Comparison of ENCODE assay signal across 8 cellular contexts in genomic region chr19:2944403-2944774, GRCh38. TPM values are rescaled to one million over a fixed set of nuclear protein-coding genes. Genes with fewer than 3 reads are reported as not detected.
DNase-seq lines count a peak whose midpoint lies in the region; ATAC-seq and TF ChIP-seq lines count a peak whose summit lies in the region.

No MANE protein-coding gene starts in this region.

- H3K36me3 Mint-ChIP-seq in IgD-negative memory B cell (peaks cover 2% of the 10 kb centered on the region), nephron (ENCODE audit: low read depth) (peaks cover 16% of the 10 kb centered on the region)

- peaks cover 4 to 32% (median 22%) of the 10 kb centered on the region in 11 experiments for H3K36me3 ChIP-seq in BLaER1 treated with 17β-estradiol and CSF1 and Interleukin-3, amounts not matched to agents 10 nM and 100 nM
- peaks cover 2 to 3% of the 10 kb centered on the region in 2 donors for H3K36me3 ChIP-seq in duodenal mucosa (ENCODE audit: control insufficient read depth in 1 of 2, insufficient read depth in 2 of 2, low read length in 2 of 2)

- peak overlapping the region; percentile 77 to 92 (median 86) for H3K9ac ChIP-seq in BLaER1 treated with 17β-estradiol and CSF1 and Interleukin-3, amounts not matched to agents 10 nM and 100 nM
- peak overlapping the region; percentile 80 to 91 for H3K9ac ChIP-seq in duodenal mucosa (ENCODE audit: low read depth in 1 of 2, low read length in 2 of 2)

- peaks cover 7 to 33% (median 23%) of the 10 kb centered on the region in 11 experiments for H3K9me3 ChIP-seq in BLaER1 treated with 17β-estradiol and CSF1 and Interleukin-3, amounts not matched to agents 10 nM and 100 nM (replicated peaks in 1 of 11)
- H3K9me3 ChIP-seq in duodenal mucosa (ENCODE audit: control insufficient read depth in 1 of 2, low read length in 2 of 2), result no peaks in the 10 kb centered on the region

- H3K4me1 ChIP-seq in BLaER1 treated with 17β-estradiol and CSF1 and Interleukin-3, amounts not matched to agents 10 nM and 100 nM, result peaks cover 22 to 34% (median 30%) of the 10 kb centered on the region in 10 experiments
- H3K4me1 ChIP-seq in duodenal mucosa (ENCODE audit: control insufficient read depth in 1 of 2, insufficient read depth in 2 of 2, low read length in 2 of 2), result peaks cover 11 to 12% of the 10 kb centered on the region in 2 donors

- no peak for TF ChIP-seq CTCF in nephron (IDR thresholded peaks at IDR 0.05; ENCODE audit: unreplicated experiment in 3 of 3)

- H3K27me3 ChIP-seq in BLaER1 treated with 17β-estradiol and CSF1 and Interleukin-3, amounts not matched to agents 10 nM and 100 nM, result no peaks in the 10 kb centered on the region
- H3K27me3 ChIP-seq in duodenal mucosa (ENCODE audit: control insufficient read depth in 1 of 2, insufficient read depth in 2 of 2, low read length in 2 of 2), result no peaks in the 10 kb centered on the region

- H3K27me3 Mint-ChIP-seq in IgD-negative memory B cell (no peaks in the 10 kb centered on the region), nephron (ENCODE audit: low read depth) (no peaks in the 10 kb centered on the region)

- H4K20me1 ChIP-seq in BLaER1 treated with 17β-estradiol and CSF1 and Interleukin-3, amounts not matched to agents 10 nM and 100 nM, result peaks cover 0 to 4% (median 0%) of the 10 kb centered on the region in 11 experiments; a peak in 1 of 22 replicates

- H3K9me3 Mint-ChIP-seq in IgD-negative memory B cell (no peaks in the 10 kb centered on the region), nephron (no peaks in the 10 kb centered on the region)

- no peak for ATAC-seq in GM21576 (IDR thresholded peaks at IDR 0.05; ENCODE audit: unreplicated experiment)
- no peak for ATAC-seq in GM21360 (IDR thresholded peaks at IDR 0.05; ENCODE audit: unreplicated experiment)

- H3K27ac ChIP-seq in BLaER1 treated with 17β-estradiol and CSF1 and Interleukin-3, amounts not matched to agents 10 nM and 100 nM, result peak overlapping the region; percentile 62 to 89 (median 81)
- no peak overlapping the region for H3K27ac ChIP-seq in duodenal mucosa (ENCODE audit: low read depth, low read length)

- peak overlapping the region; percentile 76 to 95 (median 88) for H3K4me3 ChIP-seq in BLaER1 treated with 17β-estradiol and CSF1 and Interleukin-3, amounts not matched to agents 10 nM and 100 nM
- H3K4me3 ChIP-seq in duodenal mucosa (ENCODE audit: low read depth in 1 of 2, low read length in 2 of 2), result peak overlapping the region; percentile 82 to 89

- DNase-seq in GF-D8 (lab: John Stamatoyannopoulos, UW) (no peak), NCI-H526 treated with DMSO at 0.1 percent for 48 hours (lab: John Stamatoyannopoulos, UW) (no peak)

- H3K4me2 ChIP-seq in BLaER1 treated with 17β-estradiol and CSF1 and Interleukin-3, amounts not matched to agents 10 nM and 100 nM, result peak overlapping the region; percentile 91 to 99 (median 98)

- H3K27ac Mint-ChIP-seq in IgD-negative memory B cell (no peak overlapping the region), nephron (no peak overlapping the region)

- H3K4me1 Mint-ChIP-seq in IgD-negative memory B cell (peaks cover 7 to 13% (median 10%) of the 10 kb centered on the region in 3 donors), nephron (peaks cover 18% of the 10 kb centered on the region)

- H3K4me3 Mint-ChIP-seq in IgD-negative memory B cell (peak overlapping the region; percentile 86 to 99 (median 97)), nephron (peak overlapping the region; percentile 97 to 99 (median 98))

RNA-seq across cellular contexts. Expression of gene ZNF77, which starts 0.4 kb away (rescaled TPM):
- polyA plus RNA-seq in IgD-negative memory B cell, result 1.7 TPM

RNA-seq across cellular contexts. Expression of gene TLE6, which starts 33.0 kb away (rescaled TPM):
- polyA plus RNA-seq in IgD-negative memory B cell, result 0.16 TPM

RNA-seq across cellular contexts. Expression of gene ZNF57, which starts 43.7 kb away (rescaled TPM):
- 2.9 TPM for polyA plus RNA-seq in IgD-negative memory B cell
